Comparison of ENCODE assay signal across 20 cellular contexts in genomic region chr10:73408061-73408460, GRCh38.
"Had no signal": no experiment of that assay in that cellular context is flagged by ENCODE, and none has a peak within 500 bp of the region (broad histone marks: within the 10 kb centered on the region; RNA-seq: fewer than 3 reads in every experiment).

No MANE protein-coding gene starts in this region.

- H3K4me3 Mint-ChIP-seq: activated CD4-positive, alpha-beta memory T cell treated with anti-CD3 and anti-CD28 coated beads, Interleukin-2, amount 10 ng/mL, durations not matched to agents 7 days and 5 days; central memory CD8-positive, alpha-beta T cell; stimulated activated naive B cell treated with anti-CD40 and anti-IgM and Interleukin-4, amounts not matched to agents 10 μg/mL and 1 μg/mL and 100 μg/mL, for 72 hours had no signal

- H3K27ac ChIP-seq: adrenal gland, epithelial cell of prostate, neutrophil, tibial nerve, VCaP had no signal

- H3K27ac Mint-ChIP-seq: activated CD4-positive, alpha-beta memory T cell treated with anti-CD3 and anti-CD28 coated beads, Interleukin-2, amount 10 ng/mL, durations not matched to agents 7 days and 5 days; activated T-cell treated with anti-CD3 and anti-CD28 coated beads, Interleukin-2, amount 50 U/mL, for 72 hours; effector memory CD8-positive, alpha-beta T cell; stimulated activated naive B cell treated with anti-CD40 and anti-IgM and Interleukin-4, amounts not matched to agents 10 μg/mL and 1 μg/mL and 100 μg/mL, for 72 hours; T-cell had no signal

- H3K27me3 Mint-ChIP-seq: activated CD4-positive, alpha-beta memory T cell treated with anti-CD3 and anti-CD28 coated beads, Interleukin-2, amount 10 ng/mL, durations not matched to agents 7 days and 5 days; central memory CD8-positive, alpha-beta T cell; effector memory CD8-positive, alpha-beta T cell; naive thymus-derived CD8-positive, alpha-beta T cell; stimulated activated naive B cell treated with anti-CD40 and anti-IgM and Interleukin-4, amounts not matched to agents 10 μg/mL and 1 μg/mL and 100 μg/mL, for 72 hours; T-cell had no signal

- H3K9me3 ChIP-seq: adrenal gland, mucosa of descending colon, neutrophil, tibial nerve had no signal

- DNase-seq: activated CD4-positive, alpha-beta memory T cell treated with anti-CD3 and anti-CD28 coated beads, Interleukin-2, amount 10 ng/mL, durations not matched to agents 7 days and 5 days; activated CD8-positive, alpha-beta memory T cell treated with anti-CD3 and anti-CD28 coated beads, Interleukin-2, amount 50 U/mL, for 4 hours; activated naive CD4-positive, alpha-beta T cell treated with Interleukin-2 at 50 U/mL for 16 hours; activated T-cell treated with anti-CD3 and anti-CD28 coated beads, Interleukin-2, amount 50 U/mL, for 72 hours; adrenal gland; effector memory CD8-positive, alpha-beta T cell; hippocampal formation; left cardiac atrium; mucosa of descending colon; naive thymus-derived CD8-positive, alpha-beta T cell; stimulated activated CD4-positive, alpha-beta T cell treated with anti-CD3 and anti-CD28 coated beads, Interleukin-2, amount 100 ng/mL, for 24 hours; stimulated activated naive B cell treated with anti-CD40 and anti-IgM and Interleukin-4, amounts not matched to agents 10 μg/mL and 1 μg/mL and 100 μg/mL, for 72 hours; T-cell had no signal

- H3K4me3 ChIP-seq: adrenal gland, lung, mucosa of descending colon, tibial nerve had no signal

- H3K27me3 ChIP-seq: adrenal gland, neutrophil, tibial nerve had no signal

- H3K9me3 Mint-ChIP-seq: activated CD4-positive, alpha-beta memory T cell treated with anti-CD3 and anti-CD28 coated beads, Interleukin-2, amount 10 ng/mL, durations not matched to agents 7 days and 5 days; activated T-cell treated with anti-CD3 and anti-CD28 coated beads, Interleukin-2, amount 50 U/mL, for 72 hours; central memory CD8-positive, alpha-beta T cell; effector memory CD8-positive, alpha-beta T cell; naive thymus-derived CD8-positive, alpha-beta T cell; stimulated activated naive B cell treated with anti-CD40 and anti-IgM and Interleukin-4, amounts not matched to agents 10 μg/mL and 1 μg/mL and 100 μg/mL, for 72 hours; T-cell had no signal

- ATAC-seq: activated T-cell treated with anti-CD3 and anti-CD28 coated beads, Interleukin-2, amount 50 U/mL, for 72 hours; effector memory CD8-positive, alpha-beta T cell; left cardiac atrium; mucosa of descending colon; naive thymus-derived CD8-positive, alpha-beta T cell; sciatic nerve; stimulated activated naive B cell treated with anti-CD40 and anti-IgM and Interleukin-4, amounts not matched to agents 10 μg/mL and 1 μg/mL and 100 μg/mL, for 72 hours; T-cell had no signal

- H3K36me3 ChIP-seq: adrenal gland, neutrophil had no signal
